In genomic region chr1:88180449-88181108, GRCh38 we compare ENCODE assay signal across 8 cellular contexts.
DNase-seq lines count a peak whose midpoint lies in the region; ATAC-seq and TF ChIP-seq lines count a peak whose summit lies in the region.

No MANE protein-coding gene starts in this region.

- H3K4me1 ChIP-seq in left lung = no peaks in the 10 kb centered on the region

- TF ChIP-seq CTCF in WI38 (IDR thresholded peaks at IDR 0.05; ENCODE audit: low read depth, low read length) (peak; percentile 56), left lung (IDR thresholded peaks at IDR 0.05) (peak; percentile 76 to 93)

- no peaks in the 10 kb centered on the region for H3K9me3 ChIP-seq in left lung

- H3K27ac ChIP-seq in left lung = no peak overlapping the region

- ATAC-seq in HG03175 (IDR thresholded peaks at IDR 0.05; ENCODE audit: unreplicated experiment) (peak; percentile 98), left lung (peak; percentile 97)

- H3K27me3 ChIP-seq in left lung = no peaks in the 10 kb centered on the region

- intact Hi-C loops in left lung (cut with DNase I) = no loop called here

- no peaks in the 10 kb centered on the region for H3K36me3 ChIP-seq in left lung

- H3K4me3 ChIP-seq in WI38 (ENCODE audit: low read depth, low read length) (no peak overlapping the region), left lung (no peak overlapping the region)

- DNase-seq in C1 segment of cervical spinal cord (lab: John Stamatoyannopoulos, UW) (peak in 10 of 14 donors; percentile 11 to 71 (median 38)), GM19238 (ENCODE audit: insufficient read length, low spot score) (peak; percentile 14), NCI-H2196 (lab: John Stamatoyannopoulos, UW; ENCODE audit: unreplicated experiment) (peak; percentile 56), cerebellum (ENCODE audit: low spot score) (peak; percentile 21), left lung (peak; percentile 63 to 65)
- peak in 2 of 3 donors; percentile 13 to 14 for DNase-seq in stimulated activated CD4-positive, alpha-beta T cell treated with anti-CD3 and anti-CD28 coated beads, TNF-alpha, amount 100 ng/mL, for 1 hour (ENCODE audit: low read depth in 3 of 3, low spot score in 1 of 3)

Comparison
In these comparisons a context has a peak if more than half of its experiments do, and no peak if none do; other contexts are left out.
1. DNase-seq: peak in every context shown above with its lines; median percentile 64 in left lung; 56 in NCI-H2196; 38 in C1 segment of cervical spinal cord; 21 in cerebellum; 14 in GM19238; 14 in stimulated activated CD4-positive, alpha-beta T cell treated with anti-CD3 and anti-CD28 coated beads, TNF-alpha, amount 100 ng/mL, for 1 hour.